Comparison of ENCODE assay signal across 9 cellular contexts in the genomic region with DNA sequence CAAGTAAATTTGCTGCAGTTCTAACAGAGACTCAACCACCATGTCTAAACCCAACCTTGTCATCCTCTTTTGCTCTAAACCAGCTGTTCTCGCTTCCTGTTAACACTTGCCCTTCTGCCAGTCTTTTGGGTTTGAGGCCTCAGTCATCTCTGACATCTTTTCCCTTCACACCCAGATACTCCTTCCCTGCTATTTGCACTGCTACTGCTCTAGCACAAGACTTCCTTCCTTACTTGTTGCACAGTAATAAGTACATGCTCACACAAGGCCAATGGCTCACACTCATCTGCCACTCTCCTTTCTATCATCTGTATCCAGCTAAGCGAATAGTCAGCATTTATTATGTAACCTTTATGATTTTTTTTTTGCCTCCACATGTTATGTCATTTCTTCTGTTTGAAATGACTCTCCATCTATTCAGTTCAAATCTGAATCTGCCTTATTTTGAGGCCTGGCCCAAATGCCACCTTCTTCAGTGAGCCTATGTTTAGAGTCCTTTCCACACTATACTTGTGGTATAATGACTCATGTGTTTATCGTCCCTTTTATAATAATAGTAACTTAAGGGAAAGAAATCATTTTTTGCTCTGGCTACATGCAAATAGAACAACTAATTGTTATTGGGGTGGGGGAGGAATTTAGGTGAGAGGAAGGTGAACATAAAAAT. TPM values are rescaled to one million over a fixed set of nuclear protein-coding genes. Genes with fewer than 3 reads are reported as not detected.
A peak's percentile ranks its signal among the peaks of the same experiment; 100 is the strongest.
DNase-seq lines count a peak whose midpoint lies in the region; ATAC-seq and TF ChIP-seq lines count a peak whose summit lies in the region.
"Had no signal": no experiment of that assay in that cellular context is flagged by ENCODE, and none has a peak within 500 bp of the region (broad histone marks: within the 10 kb centered on the region; RNA-seq: fewer than 3 reads in every experiment).

No MANE protein-coding gene starts in this region.

- H3K4me3 ChIP-seq in epithelial cell of esophagus (ENCODE audit: low read length) = no peak overlapping the region
- H3K4me3 ChIP-seq in brain microvascular endothelial cell (ENCODE audit: low read depth, low read length) = no peak overlapping the region

- H3K27ac Mint-ChIP-seq in IgD-negative memory B cell = peak overlapping the region; percentile 1 to 74 (median 3)
- no peak overlapping the region for H3K27ac Mint-ChIP-seq in type B pancreatic cell

- no peak overlapping the region for H3K27ac ChIP-seq in brain microvascular endothelial cell
- H3K27ac ChIP-seq: KMS-11 had no signal

- DNase-seq in epithelial cell of esophagus (ENCODE audit: low read depth) (peak; percentile 45), NCI-H82 treated with DMSO at 0.1 percent for 48 hours (lab: John Stamatoyannopoulos, UW; ENCODE audit: unreplicated experiment) (no peak), type B pancreatic cell (ENCODE audit: extremely low spot score, unreplicated experiment) (no peak), brain microvascular endothelial cell (no peak), AML-193 (lab: John Stamatoyannopoulos, UW) (no peak)

- H3K4me3 Mint-ChIP-seq in IgD-negative memory B cell (peak overlapping the region in 3 of 4 donors; percentile 1 to 38 (median 26)), type B pancreatic cell (no peak overlapping the region)

- TF ChIP-seq POLR2A in GM18505 (IDR thresholded peaks at IDR 0.05; ENCODE audit: borderline replicate concordance, extremely low read depth, insufficient read depth, insufficient read length) = no peak

- H3K4me1 Mint-ChIP-seq in IgD-negative memory B cell = peaks cover 15 to 28% (median 22%) of the 10 kb centered on the region in 3 donors
- no peaks in the 10 kb centered on the region for H3K4me1 Mint-ChIP-seq in type B pancreatic cell (ENCODE audit: unreplicated experiment)

- H3K36me3 Mint-ChIP-seq in IgD-negative memory B cell (peaks cover 3% of the 10 kb centered on the region), type B pancreatic cell (peaks cover 21% of the 10 kb centered on the region)

- no peaks in the 10 kb centered on the region for H3K27me3 ChIP-seq in brain microvascular endothelial cell (replicated peaks)

- H3K27me3 Mint-ChIP-seq in IgD-negative memory B cell = no peaks in the 10 kb centered on the region
- no peaks in the 10 kb centered on the region for H3K27me3 Mint-ChIP-seq in type B pancreatic cell

- H3K9me3 Mint-ChIP-seq in IgD-negative memory B cell = no peaks in the 10 kb centered on the region
- H3K9me3 Mint-ChIP-seq in type B pancreatic cell = no peaks in the 10 kb centered on the region

- in situ Hi-C loops in brain microvascular endothelial cell (cut with HindIII; ENCODE audit: low pct_ligation_motif_present, low sequenced_read_pairs) = no loop called here

- TF ChIP-seq CTCF in epithelial cell of esophagus (IDR thresholded peaks at IDR 0.05; ENCODE audit: insufficient read depth, low read depth, low read length, missing control alignments) = no peak
- TF ChIP-seq CTCF in type B pancreatic cell (conservative IDR thresholded peaks at IDR 0.05) = no peak
- no peak for TF ChIP-seq CTCF in brain microvascular endothelial cell (IDR thresholded peaks at IDR 0.05; ENCODE audit: low read depth, low read length, missing control alignments)

- ATAC-seq in GM18505 (IDR thresholded peaks at IDR 0.05; ENCODE audit: unreplicated experiment) (peak; percentile 78), GM21619 (IDR thresholded peaks at IDR 0.05; ENCODE audit: unreplicated experiment) (peak; percentile 81)

- peaks cover 10% of the 10 kb centered on the region for H3K36me3 ChIP-seq in brain microvascular endothelial cell (replicated peaks)

RNA-seq across cellular contexts. Expression of a gene that starts 22.5 kb away (rescaled TPM):
- polyA plus RNA-seq in IgD-negative memory B cell = not detected
- total RNA-seq in type B pancreatic cell (ENCODE audit: low replicate concordance) = 0.57 and 1.8 TPM in 2 replicates
